ENCODE assay signal across 8 cellular contexts in genomic region chr19:35744335-35744687, GRCh38. TPM values are rescaled to one million over a fixed set of nuclear protein-coding genes. Genes with fewer than 3 reads are reported as not detected.
A peak's percentile ranks its signal among the peaks of the same experiment; 100 is the strongest.
DNase-seq lines count a peak whose midpoint lies in the region; ATAC-seq, FAIRE-seq and TF ChIP-seq lines count a peak whose summit lies in the region.

No MANE protein-coding gene starts in this region.

- H3K27me3 ChIP-seq in K562 (ENCODE audit: control insufficient read depth in 2 of 2, insufficient read depth in 2 of 2, low read length in 2 of 2): no peaks in the 10 kb centered on the region
- H3K27me3 ChIP-seq in transverse colon: no peaks in the 10 kb centered on the region

- peak overlapping the region; percentile 92 for H3K4me3 ChIP-seq in K562
- peak overlapping the region; percentile 8 to 98 (median 72) for H3K4me3 ChIP-seq in transverse colon

- TF ChIP-seq POLR2A in K562 (conservative IDR thresholded peaks at IDR 0.05) (no peak), transverse colon (IDR thresholded peaks at IDR 0.05) (no peak)

- ATAC-seq in K562 (no peak), memory B cell (ENCODE audit: low read depth) (no peak), HG02623 (IDR thresholded peaks at IDR 0.05; ENCODE audit: unreplicated experiment) (no peak)

- peak overlapping the region; percentile 92 for H2AFZ ChIP-seq in K562 (ENCODE audit: low read depth, low read length)

- CTCF ChIA-PET in activated naive CD4-positive, alpha-beta T cell treated with anti-CD3 and anti-CD28 coated beads for 36 hours (lab: Charles Lee): interaction anchor here (0.6 to 1.7 kb wide), 2 partner anchors 50 to 188 kb away, joined by 3 to 6 read pairs; no protein-coding TSS in a partner anchor
- CTCF ChIA-PET in K562 (lab: Yijun Ruan, JAX; ENCODE audit: low intra/inter-chr PET ratio): no interaction called here

- no peaks in the 10 kb centered on the region for H3K9me3 Mint-ChIP-seq in activated naive CD4-positive, alpha-beta T cell treated with anti-CD3 and anti-CD28 coated beads for 36 hours
- H3K9me3 Mint-ChIP-seq in memory B cell: no peaks in the 10 kb centered on the region

- no peak for TF ChIP-seq CTCF in K562 (IDR thresholded peaks at IDR 0.05 in 2 of 3, conservative IDR thresholded peaks at IDR 0.05 in 1 of 3; ENCODE audit: insufficient read depth in 2 of 3, low read depth in 1 of 3, low read length in 3 of 3)
- TF ChIP-seq CTCF in transverse colon (IDR thresholded peaks at IDR 0.05): no peak

- H3K9ac ChIP-seq in K562 (ENCODE audit: insufficient read depth in 1 of 2, low read depth in 2 of 2, low read length in 2 of 2): peak overlapping the region in 1 of 2 experiments; percentile 92; a peak in 1 of 4 replicates

- H3K4me2 ChIP-seq in K562 (ENCODE audit: insufficient read depth, low read length): peak overlapping the region; percentile 95

- no peak for FAIRE-seq in K562 (lab: Jason Lieb, UNC)

- no peaks in the 10 kb centered on the region for H3K27me3 Mint-ChIP-seq in activated naive CD4-positive, alpha-beta T cell treated with anti-CD3 and anti-CD28 coated beads for 36 hours (ENCODE audit: low read depth)
- no peaks in the 10 kb centered on the region for H3K27me3 Mint-ChIP-seq in memory B cell

- peaks cover 17% of the 10 kb centered on the region for H3K36me3 Mint-ChIP-seq in activated naive CD4-positive, alpha-beta T cell treated with anti-CD3 and anti-CD28 coated beads for 36 hours (ENCODE audit: low read depth)
- peaks cover 5% of the 10 kb centered on the region for H3K36me3 Mint-ChIP-seq in memory B cell

- no peak for TF ChIP-seq EP300 in K562 (IDR thresholded peaks at IDR 0.05; ENCODE audit: low read length)
- TF ChIP-seq EP300 in transverse colon (IDR thresholded peaks at IDR 0.05; ENCODE audit: low read depth): no peak

- H3K27ac ChIP-seq in K562 (ENCODE audit: extremely low read depth, low read depth, low read length): no peak overlapping the region; the same call in 2 of the 3 replicates
- H3K27ac ChIP-seq in transverse colon: peak overlapping the region; percentile 97 to 100 (median 100)

- no peaks in the 10 kb centered on the region for H4K20me1 ChIP-seq in K562 (replicated peaks; ENCODE audit: control insufficient read depth, insufficient read depth, low read length)

- no peak for DNase-seq in activated naive CD4-positive, alpha-beta T cell treated with anti-CD3 and anti-CD28 coated beads for 36 hours
- DNase-seq in activated naive CD4-positive, alpha-beta T cell treated with Interleukin-2 at 50 U/mL for 16 hours: no peak
- DNase-seq in K562 (ENCODE audit: extremely low read depth in 1 of 4, low spot score in 3 of 4) (no peak), memory B cell (ENCODE audit: low spot score in 2 of 2) (no peak), transverse colon (no peak), AG08396 (ENCODE audit: low spot score) (no peak), GOT3 (lab: John Stamatoyannopoulos, UW) (no peak)

- peaks cover 33 to 59% of the 10 kb centered on the region in 2 experiments; a peak in 4 of 5 replicates for H3K4me1 ChIP-seq in K562 (replicated peaks in 1 of 2; ENCODE audit: control insufficient read depth in 2 of 2, insufficient read depth in 2 of 2, low read length in 2 of 2)
- peaks cover 23 to 44% (median 37%) of the 10 kb centered on the region in 4 donors for H3K4me1 ChIP-seq in transverse colon

- no peak for TF ChIP-seq RAD21 in K562 (CRISPR knock-in tag; conservative IDR thresholded peaks at IDR 0.05 in 1 of 2, IDR thresholded peaks at IDR 0.05 in 1 of 2)

- no peaks in the 10 kb centered on the region for H3K9me1 ChIP-seq in K562 (ENCODE audit: control insufficient read depth, insufficient read depth, low read length)

- in situ Hi-C loops in K562 (cut with MboI) (no loop called here), transverse colon (cut with MboI; ENCODE audit: low pct_ligation_motif_present in 1 of 4, low pct_unique_long_range_greater_than_20kb in 1 of 4, low sequenced_read_pairs in 3 of 4) (no loop called here)

- peaks cover 19% of the 10 kb centered on the region; the same call in 1 of the 3 replicates for H3K36me3 ChIP-seq in K562 (ENCODE audit: control insufficient read depth, insufficient read depth, low read length)
- H3K36me3 ChIP-seq in transverse colon: no peaks in the 10 kb centered on the region

- BruUV-seq in K562 (replicated peaks; lab: Mats Ljungman, UMichigan): no TSS peak

- peaks cover 59% of the 10 kb centered on the region for H3K4me1 Mint-ChIP-seq in activated naive CD4-positive, alpha-beta T cell treated with anti-CD3 and anti-CD28 coated beads for 36 hours (ENCODE audit: low read depth)
- H3K4me1 Mint-ChIP-seq in memory B cell: peaks cover 29% of the 10 kb centered on the region

- intact Hi-C loops in activated naive CD4-positive, alpha-beta T cell treated with anti-CD3 and anti-CD28 coated beads for 36 hours (cut with micrococcal nuclease): loop anchor here (2.0 to 10.0 kb wide), 3 partner anchors 30 to 400 kb away; partner anchors contain the start of genes ARHGAP33 and CAPNS1
- intact Hi-C loops in K562 (cut with micrococcal nuclease): loop anchor here (10.0 kb wide), 1 partner anchor 100 kb away; the partner anchor contains the start of genes COX6B1 and ETV2
- intact Hi-C loops in transverse colon (cut with DNase I; ENCODE audit: low total_unique reads): loop anchor here (10.0 kb wide), 1 partner anchor 190 kb away; the partner anchor contains the start of gene LRFN3

- peaks cover 16% of the 10 kb centered on the region for H3K79me2 ChIP-seq in K562 (ENCODE audit: control insufficient read depth, insufficient read depth, low read length)

- H3K9me3 ChIP-seq in K562 (replicated peaks; ENCODE audit: control insufficient read depth, insufficient read depth, low read depth, low read length) (no peaks in the 10 kb centered on the region), transverse colon (no peaks in the 10 kb centered on the region)

- 50% methylated on average over 8 of the region's 8 CpGs for WGBS in K562 (ENCODE audit: insufficient coverage, low coverage, missing lambda C conversion rate)
- WGBS in transverse colon (ENCODE audit: low coverage in 1 of 2), 2 donors: 0 to 67% methylated on average over 1 to 8 of the region's 8 CpGs

- H3K4me3 Mint-ChIP-seq in activated naive CD4-positive, alpha-beta T cell treated with anti-CD3 and anti-CD28 coated beads for 36 hours: peak overlapping the region; percentile 96
- peak overlapping the region; percentile 96 for H3K4me3 Mint-ChIP-seq in memory B cell

- POLR2A ChIA-PET in K562 (lab: Yijun Ruan, JAX): interaction anchor here (0.6 to 1.9 kb wide), 5 partner anchors 8 to 75 kb away, joined by 3 to 12 read pairs (median 4); partner anchors contain the start of gene PROSER3

- peak overlapping the region; percentile 99 for H3K27ac Mint-ChIP-seq in activated naive CD4-positive, alpha-beta T cell treated with anti-CD3 and anti-CD28 coated beads for 36 hours
- H3K27ac Mint-ChIP-seq in memory B cell: peak overlapping the region; percentile 98

RNA-seq across cellular contexts. Expression of gene U2AF1L4, which starts 0.9 kb away (rescaled TPM):
- 10 to 100 TPM; 41.8 to 44.2 TPM for total RNA-seq in activated naive CD4-positive, alpha-beta T cell treated with anti-CD3 and anti-CD28 coated beads for 36 hours
- 25.9 and 46.7 TPM in 2 replicates for total RNA-seq in K562 (2011; cell fraction: chromatin; rRNA removed; ENCODE audit: low replicate concordance)
- total RNA-seq in K562 (2011; cell fraction: nucleolus; rRNA removed): 26.5 and 31.5 TPM in 2 replicates
- 29.8 and 35.6 TPM in 2 replicates for total RNA-seq in K562 (2011; cell fraction: nucleoplasm; rRNA removed)
- total RNA-seq in K562 (2014; rRNA removed): 11.3 and 14.0 TPM in 2 replicates
- 6.6 and 8.4 TPM in 2 replicates for total RNA-seq in K562 (2014; rRNA removed; fragmentation: Illumina TruSeq; extraction: Trizol)
- 8.9 and 12.6 TPM in 2 replicates for total RNA-seq in K562 (2015; rRNA removed; fragmentation: Illumina TruSeq; extraction: Trizol)
- total RNA-seq in K562 (2021): 11.2 and 14.8 TPM in 2 replicates
- 9.5 and 16.9 TPM in 2 replicates for polyA plus RNA-seq in K562 (2011; rRNA removed)
- 12.9 and 18.3 TPM in 2 replicates for polyA plus RNA-seq in K562 (2011; cell fraction: cytosol; rRNA removed)
- 85.9 and 97.8 TPM in 2 replicates for polyA plus RNA-seq in K562 (2011; cell fraction: nucleus; rRNA removed)
- polyA plus RNA-seq in K562 (2012): 14.7 and 19.2 TPM in 2 replicates
- polyA plus RNA-seq in K562 (2014; fragmentation: Illumina TruSeq; extraction: Trizol): 14.4 and 16.7 TPM in 2 replicates
- 10 to 100 TPM in 1 of 2 experiments, 1 to 10 TPM in 1; 9.7 to 16.7 TPM for polyA plus RNA-seq in K562 (2014; fragmentation: Nextera tagmentation; extraction: Ambion mirVana)
- 14.4 and 19.5 TPM in 2 replicates for polyA plus RNA-seq in K562 (2014; rRNA removed)
- polyA minus RNA-seq in K562 (2011; rRNA and poly(A)+ RNA removed): 4.6 and 7.1 TPM in 2 replicates
- polyA minus RNA-seq in K562 (2011; cell fraction: cytosol; rRNA and poly(A)+ RNA removed): 3.1 and 9.3 TPM in 2 replicates
- 10.8 and 16.2 TPM in 2 replicates for polyA minus RNA-seq in K562 (2011; cell fraction: nucleus; rRNA and poly(A)+ RNA removed)
- 100 to 1,000 TPM in 1 of 4 donors, 10 to 100 TPM in 3; 34.8 to 122 (median 44.9) TPM for total RNA-seq in transverse colon

RNA-seq across cellular contexts. Expression of gene PSENEN, which starts 1.1 kb away (rescaled TPM):
- total RNA-seq in activated naive CD4-positive, alpha-beta T cell treated with anti-CD3 and anti-CD28 coated beads for 36 hours: 10 to 100 TPM; 32.4 to 37.7 TPM
- 14.8 and 25.8 TPM in 2 replicates for total RNA-seq in K562 (2011; cell fraction: chromatin; rRNA removed; ENCODE audit: low replicate concordance)
- 38.7 and 45.7 TPM in 2 replicates for total RNA-seq in K562 (2011; cell fraction: nucleolus; rRNA removed)
- total RNA-seq in K562 (2011; cell fraction: nucleoplasm; rRNA removed): 23.4 and 27.6 TPM in 2 replicates
- total RNA-seq in K562 (2014; rRNA removed): 42.3 and 49.6 TPM in 2 replicates
- 48.0 and 53.3 TPM in 2 replicates for total RNA-seq in K562 (2014; rRNA removed; fragmentation: Illumina TruSeq; extraction: Trizol)
- total RNA-seq in K562 (2015; rRNA removed; fragmentation: Illumina TruSeq; extraction: Trizol): 59.0 and 61.1 TPM in 2 replicates
- 63.1 and 65.7 TPM in 2 replicates for total RNA-seq in K562 (2021)
- 29.6 and 34.5 TPM in 2 replicates for polyA plus RNA-seq in K562 (2011; rRNA removed)
- polyA plus RNA-seq in K562 (2011; cell fraction: cytosol; rRNA removed): 47.5 and 76.3 TPM in 2 replicates
- 25.2 and 26.0 TPM in 2 replicates for polyA plus RNA-seq in K562 (2011; cell fraction: nucleus; rRNA removed)
- 61.9 and 63.5 TPM in 2 replicates for polyA plus RNA-seq in K562 (2012)
- 54.2 and 58.6 TPM in 2 replicates for polyA plus RNA-seq in K562 (2014; fragmentation: Illumina TruSeq; extraction: Trizol)
- 100 to 1,000 TPM; 261 to 299 TPM for polyA plus RNA-seq in K562 (2014; fragmentation: Nextera tagmentation; extraction: Ambion mirVana)
- 76.5 and 79.2 TPM in 2 replicates for polyA plus RNA-seq in K562 (2014; rRNA removed)
- 22.1 and 30.1 TPM in 2 replicates for polyA minus RNA-seq in K562 (2011; rRNA and poly(A)+ RNA removed)
- 10.7 and 13.5 TPM in 2 replicates for polyA minus RNA-seq in K562 (2011; cell fraction: cytosol; rRNA and poly(A)+ RNA removed)
- polyA minus RNA-seq in K562 (2011; cell fraction: nucleus; rRNA and poly(A)+ RNA removed): 5.4 and 7.6 TPM in 2 replicates
- total RNA-seq in transverse colon: 10 to 100 TPM in 3 of 4 donors, 1 to 10 TPM in 1; 6.6 to 80.0 (median 56.8) TPM

RNA-seq across cellular contexts. Expression of gene IGFLR1, which starts 2.1 kb away (rescaled TPM):
- 10 to 100 TPM; 51.0 to 52.8 TPM for total RNA-seq in activated naive CD4-positive, alpha-beta T cell treated with anti-CD3 and anti-CD28 coated beads for 36 hours
- total RNA-seq in K562 (2011; cell fraction: chromatin; rRNA removed; ENCODE audit: low replicate concordance): 4.8 and 9.7 TPM in 2 replicates
- 8.8 and 9.6 TPM in 2 replicates for total RNA-seq in K562 (2011; cell fraction: nucleolus; rRNA removed)
- total RNA-seq in K562 (2011; cell fraction: nucleoplasm; rRNA removed): 5.4 and 9.5 TPM in 2 replicates
- total RNA-seq in K562 (2014; rRNA removed) (12.1 and 14.3 TPM in 2 replicates), K562 (2014; rRNA removed; fragmentation: Illumina TruSeq; extraction: Trizol) (1.2 and 3.6 TPM in 2 replicates), K562 (2015; rRNA removed; fragmentation: Illumina TruSeq; extraction: Trizol) (4.6 and 9.1 TPM in 2 replicates), K562 (2021) (7.8 and 12.1 TPM in 2 replicates), transverse colon (1 to 10 TPM in 3 of 4 donors, under 1 TPM in 1; 0.40 to 7.3 (median 6.0) TPM)
- polyA plus RNA-seq in K562 (2011; rRNA removed) (4.0 and 4.2 TPM in 2 replicates), K562 (2014; fragmentation: Illumina TruSeq; extraction: Trizol) (6.8 and 9.2 TPM in 2 replicates), K562 (2014; fragmentation: Nextera tagmentation; extraction: Ambion mirVana) (1 to 10 TPM; 1.0 to 2.6 TPM), K562 (2014; rRNA removed) (11.6 and 15.0 TPM in 2 replicates)
- polyA plus RNA-seq in K562 (2011; cell fraction: cytosol; rRNA removed): 8.8 and 25.3 TPM in 2 replicates
- 15.2 and 21.1 TPM in 2 replicates for polyA plus RNA-seq in K562 (2011; cell fraction: nucleus; rRNA removed)
- 10.9 and 14.5 TPM in 2 replicates for polyA plus RNA-seq in K562 (2012)
- polyA minus RNA-seq in K562 (2011; rRNA and poly(A)+ RNA removed): 0.75 and 0.98 TPM in 2 replicates
- polyA minus RNA-seq in K562 (2011; cell fraction: cytosol; rRNA and poly(A)+ RNA removed): 4.4 and 7.9 TPM in 2 replicates
- polyA minus RNA-seq in K562 (2011; cell fraction: nucleus; rRNA and poly(A)+ RNA removed): 2.8 and 3.2 TPM in 2 replicates

RNA-seq across cellular contexts. Expression of gene LIN37, which starts 4.1 kb away (rescaled TPM):
- total RNA-seq in activated naive CD4-positive, alpha-beta T cell treated with anti-CD3 and anti-CD28 coated beads for 36 hours: 1 to 10 TPM; 5.7 to 9.7 TPM
- 16.9 and 59.4 TPM in 2 replicates for total RNA-seq in K562 (2011; cell fraction: chromatin; rRNA removed; ENCODE audit: low replicate concordance)
- 32.5 and 40.4 TPM in 2 replicates for total RNA-seq in K562 (2011; cell fraction: nucleolus; rRNA removed)
- 22.7 and 31.1 TPM in 2 replicates for total RNA-seq in K562 (2011; cell fraction: nucleoplasm; rRNA removed)
- total RNA-seq in K562 (2014; rRNA removed) (7.7 and 10.3 TPM in 2 replicates), K562 (2014; rRNA removed; fragmentation: Illumina TruSeq; extraction: Trizol) (5.0 and 5.7 TPM in 2 replicates), K562 (2015; rRNA removed; fragmentation: Illumina TruSeq; extraction: Trizol) (8.5 and 8.6 TPM in 2 replicates), K562 (2021) (9.2 TPM in 2 replicates), transverse colon (10 to 100 TPM; 10.5 to 41.1 (median 15.8) TPM)
- polyA plus RNA-seq in K562 (2011; rRNA removed) (4.4 and 8.7 TPM in 2 replicates), K562 (2014; fragmentation: Illumina TruSeq; extraction: Trizol) (11.5 and 14.4 TPM in 2 replicates), K562 (2014; fragmentation: Nextera tagmentation; extraction: Ambion mirVana) (1 to 10 TPM; 1.2 to 3.1 TPM), K562 (2014; rRNA removed) (9.0 and 12.5 TPM in 2 replicates)
- polyA plus RNA-seq in K562 (2011; cell fraction: cytosol; rRNA removed): 11.6 and 13.7 TPM in 2 replicates
- polyA plus RNA-seq in K562 (2011; cell fraction: nucleus; rRNA removed): 45.6 and 54.7 TPM in 2 replicates
- polyA plus RNA-seq in K562 (2012): 7.4 and 16.7 TPM in 2 replicates
- 4.6 and 4.8 TPM in 2 replicates for polyA minus RNA-seq in K562 (2011; rRNA and poly(A)+ RNA removed)
- polyA minus RNA-seq in K562 (2011; cell fraction: cytosol; rRNA and poly(A)+ RNA removed): 12.8 and 14.8 TPM in 2 replicates
- polyA minus RNA-seq in K562 (2011; cell fraction: nucleus; rRNA and poly(A)+ RNA removed): 13.2 and 21.9 TPM in 2 replicates

RNA-seq across cellular contexts. Expression of gene HSPB6, which starts 12.5 kb away (rescaled TPM):
- under 1 TPM; 0.40 to 0.55 TPM for total RNA-seq in activated naive CD4-positive, alpha-beta T cell treated with anti-CD3 and anti-CD28 coated beads for 36 hours
- total RNA-seq in K562 (2011; cell fraction: chromatin; rRNA removed; ENCODE audit: low replicate concordance): 0.32 TPM in 1 of 2 replicates, not detected in the other
- 0.50 and 0.92 TPM in 2 replicates for total RNA-seq in K562 (2011; cell fraction: nucleolus; rRNA removed)
- total RNA-seq in K562 (2011; cell fraction: nucleoplasm; rRNA removed): not detected in 2 replicates
- total RNA-seq in K562 (2014; rRNA removed) (not detected in 2 replicates), K562 (2014; rRNA removed; fragmentation: Illumina TruSeq; extraction: Trizol) (not detected in 2 replicates), K562 (2015; rRNA removed; fragmentation: Illumina TruSeq; extraction: Trizol) (not detected in 2 replicates), K562 (2021) (0.40 and 0.55 TPM in 2 replicates), transverse colon (100 to 1,000 TPM in 1 of 4 donors, 10 to 100 TPM in 3; 22.3 to 185 (median 43.9) TPM)
- polyA plus RNA-seq in K562 (2011; rRNA removed) (0.05 TPM in 1 of 2 replicates, not detected in the other), K562 (2014; fragmentation: Illumina TruSeq; extraction: Trizol) (0.14 TPM in 1 of 2 replicates, not detected in the other), K562 (2014; fragmentation: Nextera tagmentation; extraction: Ambion mirVana) (not detected), K562 (2014; rRNA removed) (not detected in 2 replicates)
- 0.10 and 0.13 TPM in 2 replicates for polyA plus RNA-seq in K562 (2011; cell fraction: cytosol; rRNA removed)
- polyA plus RNA-seq in K562 (2011; cell fraction: nucleus; rRNA removed): 0.24 and 0.63 TPM in 2 replicates
- 0.07 and 0.51 TPM in 2 replicates for polyA plus RNA-seq in K562 (2012)
- polyA minus RNA-seq in K562 (2011; rRNA and poly(A)+ RNA removed): 0.15 TPM in 1 of 2 replicates, not detected in the other
- polyA minus RNA-seq in K562 (2011; cell fraction: cytosol; rRNA and poly(A)+ RNA removed): not detected in 2 replicates
- 0.22 TPM in 1 of 2 replicates, not detected in the other for polyA minus RNA-seq in K562 (2011; cell fraction: nucleus; rRNA and poly(A)+ RNA removed)
